In genomic region chr3:184540777-184541681, GRCh38 we compare ENCODE assay signal across 1 cellular context.
TF ChIP-seq lines count a peak whose summit lies in the region.

No MANE protein-coding gene starts in this region.

TF ChIP-seq in IMR-90, 13 proteins besides CTCF, POLR2A, EP300 and RAD21 (continued from another document):
- TF ChIP-seq ELK1 (IDR thresholded peaks at IDR 0.05; ENCODE audit: borderline replicate concordance, low read depth, low read length) (no peak), RFX5 (IDR thresholded peaks at IDR 0.05; ENCODE audit: low read depth, low read length) (no peak), FOS (IDR thresholded peaks at IDR 0.05; ENCODE audit: low read depth, low read length) (no peak), SMC3 (IDR thresholded peaks at IDR 0.05; ENCODE audit: low read depth, low read length) (peak; percentile 41), BHLHE40 (IDR thresholded peaks at IDR 0.05; ENCODE audit: low read depth, low read length) (no peak)
TF ChIP-seq in IMR-90: peak in this region for 1.
